1 cellular context compared by ENCODE assay signal in genomic region chr2:232332940-232333259, GRCh38.
TF ChIP-seq lines count a peak whose summit lies in the region.

No MANE protein-coding gene starts in this region.

TF ChIP-seq in HepG2, 621 proteins besides CTCF, POLR2A, EP300 and RAD21 (continued from another document):
- TF ChIP-seq SRSF4 (IDR thresholded peaks at IDR 0.05; ENCODE audit: low read depth, low read length, poor library complexity, severe bottlenecking) (no peak), E2F2 (CRISPR knock-in tag; IDR thresholded peaks at IDR 0.05; ENCODE audit: borderline replicate concordance) (no peak), GMEB2 (CRISPR knock-in tag; IDR thresholded peaks at IDR 0.05; ENCODE audit: low read depth) (no peak), AFF4 (CRISPR knock-in tag; IDR thresholded peaks at IDR 0.05) (no peak), ZNF574 (CRISPR knock-in tag; IDR thresholded peaks at IDR 0.05) (no peak)
